Comparison of ENCODE assay signal across 8 cellular contexts in genomic region chr10:110501142-110501937, GRCh38. TPM values are rescaled to one million over a fixed set of nuclear protein-coding genes. Genes with fewer than 3 reads are reported as not detected.
DNase-seq lines count a peak whose midpoint lies in the region; ATAC-seq and TF ChIP-seq lines count a peak whose summit lies in the region.

No MANE protein-coding gene starts in this region.

- DNase-seq in COLO668 (lab: John Stamatoyannopoulos, UW; ENCODE audit: unreplicated experiment), result peak; percentile 72
- DNase-seq in NOMO-1 treated with dmso at 0.1 percent for 144 hours (lab: John Stamatoyannopoulos, UW; ENCODE audit: unreplicated experiment), result peak; percentile 30
- DNase-seq in activated T-helper 1 cell treated with anti-CD3 and anti-CD28 coated beads, Interleukin-12 subunit alpha, Interleukin-12 subunit beta, Interleukin-2, Interleukin-4 antibody, amounts not matched to agents 30 ng/mL and 10 ng/mL and 1 ng/mL, durations not matched to agents 14 hours and 24 hours and 36 hours (ENCODE audit: low spot score), result peak; percentile 76
- peak; percentile 93 for DNase-seq in fibroblast of peridontal ligament (ENCODE audit: extremely low read depth)
- peak; percentile 56 for DNase-seq in neural progenitor cell (ENCODE audit: low spot score)
- peak; percentile 88 to 92 for DNase-seq in tibial artery

- no peak overlapping the region for H3K27ac ChIP-seq in neural progenitor cell
- H3K27ac ChIP-seq in tibial artery, result peak overlapping the region; percentile 23 to 29

- peak overlapping the region; percentile 19 for H3K4me2 ChIP-seq in neural progenitor cell

- no peaks in the 10 kb centered on the region for H3K9me3 Mint-ChIP-seq in activated T-helper 1 cell treated with anti-CD3 and anti-CD28 coated beads, Interleukin-12 subunit alpha, Interleukin-12 subunit beta, Interleukin-2, Interleukin-4 antibody, amounts not matched to agents 30 ng/mL and 10 ng/mL and 1 ng/mL, durations not matched to agents 14 hours and 24 hours and 36 hours
- peaks cover 2% of the 10 kb centered on the region for H3K9me3 Mint-ChIP-seq in neural progenitor cell

- H3K36me3 ChIP-seq in neural progenitor cell (no peaks in the 10 kb centered on the region), tibial artery (no peaks in the 10 kb centered on the region)

- peaks cover 46% of the 10 kb centered on the region for H3K27me3 ChIP-seq in neural progenitor cell
- no peaks in the 10 kb centered on the region for H3K27me3 ChIP-seq in tibial artery

- no peaks in the 10 kb centered on the region for H3K79me2 ChIP-seq in neural progenitor cell (ENCODE audit: low read depth)

- H4K20me1 ChIP-seq in neural progenitor cell (ENCODE audit: low read depth), result peaks cover 12% of the 10 kb centered on the region

- H3K9me3 ChIP-seq in neural progenitor cell (ENCODE audit: low read depth), result no peaks in the 10 kb centered on the region
- H3K9me3 ChIP-seq in tibial artery, result no peaks in the 10 kb centered on the region

- H3K27ac Mint-ChIP-seq in activated T-helper 1 cell treated with anti-CD3 and anti-CD28 coated beads, Interleukin-12 subunit alpha, Interleukin-12 subunit beta, Interleukin-2, Interleukin-4 antibody, amounts not matched to agents 30 ng/mL and 10 ng/mL and 1 ng/mL, durations not matched to agents 14 hours and 24 hours and 36 hours, result peak overlapping the region; percentile 97
- H3K27ac Mint-ChIP-seq in neural progenitor cell, result no peak overlapping the region

- H3K4me3 Mint-ChIP-seq in activated T-helper 1 cell treated with anti-CD3 and anti-CD28 coated beads, Interleukin-12 subunit alpha, Interleukin-12 subunit beta, Interleukin-2, Interleukin-4 antibody, amounts not matched to agents 30 ng/mL and 10 ng/mL and 1 ng/mL, durations not matched to agents 14 hours and 24 hours and 36 hours, result peak overlapping the region; percentile 100
- H3K4me3 Mint-ChIP-seq in neural progenitor cell, result peak overlapping the region; percentile 6

- intact Hi-C loops in activated T-helper 1 cell treated with anti-CD3 and anti-CD28 coated beads, Interleukin-12 subunit alpha, Interleukin-12 subunit beta, Interleukin-2, Interleukin-4 antibody, amounts not matched to agents 30 ng/mL and 10 ng/mL and 1 ng/mL, durations not matched to agents 14 hours and 24 hours and 36 hours (cut with micrococcal nuclease), result loop anchor here (1.0 to 10.0 kb wide), 4 partner anchors 66 to 493 kb away; partner anchors contain the start of gene SMC3
- intact Hi-C loops in tibial artery (cut with DNase I; ENCODE audit: low total_unique reads), result no loop called here

- H3K4me1 Mint-ChIP-seq in activated T-helper 1 cell treated with anti-CD3 and anti-CD28 coated beads, Interleukin-12 subunit alpha, Interleukin-12 subunit beta, Interleukin-2, Interleukin-4 antibody, amounts not matched to agents 30 ng/mL and 10 ng/mL and 1 ng/mL, durations not matched to agents 14 hours and 24 hours and 36 hours (ENCODE audit: low read depth), result peaks cover 74% of the 10 kb centered on the region
- H3K4me1 Mint-ChIP-seq in neural progenitor cell, result peaks cover 55% of the 10 kb centered on the region

- TF ChIP-seq CTCF in neural progenitor cell (IDR thresholded peaks at IDR 0.05) (no peak), tibial artery (IDR thresholded peaks at IDR 0.05) (no peak)

- ATAC-seq in GM21423 (IDR thresholded peaks at IDR 0.05; ENCODE audit: unreplicated experiment) (peak; percentile 12), GM19328 (IDR thresholded peaks at IDR 0.05; ENCODE audit: unreplicated experiment) (no peak)

- H3K4me3 ChIP-seq in neural progenitor cell, result no peak overlapping the region
- H3K4me3 ChIP-seq in tibial artery, result no peak overlapping the region

- H3F3A ChIP-seq in neural progenitor cell (ENCODE audit: low read depth), result peaks cover 34% of the 10 kb centered on the region

- no peak overlapping the region for H3K9ac ChIP-seq in neural progenitor cell

- H2AFZ ChIP-seq in neural progenitor cell (replicated peaks), result no peak overlapping the region

- H3K36me3 Mint-ChIP-seq in activated T-helper 1 cell treated with anti-CD3 and anti-CD28 coated beads, Interleukin-12 subunit alpha, Interleukin-12 subunit beta, Interleukin-2, Interleukin-4 antibody, amounts not matched to agents 30 ng/mL and 10 ng/mL and 1 ng/mL, durations not matched to agents 14 hours and 24 hours and 36 hours (ENCODE audit: low read depth), result peaks cover 80% of the 10 kb centered on the region
- no peaks in the 10 kb centered on the region for H3K36me3 Mint-ChIP-seq in neural progenitor cell

- no peaks in the 10 kb centered on the region for H3K27me3 Mint-ChIP-seq in activated T-helper 1 cell treated with anti-CD3 and anti-CD28 coated beads, Interleukin-12 subunit alpha, Interleukin-12 subunit beta, Interleukin-2, Interleukin-4 antibody, amounts not matched to agents 30 ng/mL and 10 ng/mL and 1 ng/mL, durations not matched to agents 14 hours and 24 hours and 36 hours (ENCODE audit: insufficient read depth)
- H3K27me3 Mint-ChIP-seq in neural progenitor cell (ENCODE audit: insufficient read depth, low read depth), result peaks cover 20% of the 10 kb centered on the region

- H3K4me1 ChIP-seq in neural progenitor cell (peaks cover 44% of the 10 kb centered on the region), tibial artery (peaks cover 0 to 56% (median 21%) of the 10 kb centered on the region in 4 donors)

RNA-seq across cellular contexts. Expression of gene DUSP5, which starts 3.6 kb away (rescaled TPM):
- total RNA-seq in activated T-helper 1 cell treated with anti-CD3 and anti-CD28 coated beads, Interleukin-12 subunit alpha, Interleukin-12 subunit beta, Interleukin-2, Interleukin-4 antibody, amounts not matched to agents 30 ng/mL and 10 ng/mL and 1 ng/mL, durations not matched to agents 14 hours and 24 hours and 36 hours, result 140 and 141 TPM in 2 replicates
- 0.34 and 1.5 TPM in 2 replicates for total RNA-seq in neural progenitor cell (ENCODE audit: low replicate concordance)

Comparison
In these comparisons a context has a peak if more than half of its experiments do, and no peak if none do; other contexts are left out.
1. DNase-seq: peak in every context shown above with its lines; median percentile 93 in fibroblast of peridontal ligament; 90 in tibial artery; 76 in activated T-helper 1 cell treated with anti-CD3 and anti-CD28 coated beads, Interleukin-12 subunit alpha, Interleukin-12 subunit beta, Interleukin-2, Interleukin-4 antibody, amounts not matched to agents 30 ng/mL and 10 ng/mL and 1 ng/mL, durations not matched to agents 14 hours and 24 hours and 36 hours; 72 in COLO668; 56 in neural progenitor cell; 30 in NOMO-1 treated with dmso at 0.1 percent for 144 hours.
2. RNA of gene DUSP5, which starts 3.6 kb away (total RNA-seq): 140 to 141 TPM in activated T-helper 1 cell treated with anti-CD3 and anti-CD28 coated beads, Interleukin-12 subunit alpha, Interleukin-12 subunit beta, Interleukin-2, Interleukin-4 antibody, amounts not matched to agents 30 ng/mL and 10 ng/mL and 1 ng/mL, durations not matched to agents 14 hours and 24 hours and 36 hours; 0.34 to 1.5 TPM in neural progenitor cell; every median in the first group is over 10 times any median in the second.